Comparison of ENCODE assay signal across 19 cellular contexts in the genomic region with DNA sequence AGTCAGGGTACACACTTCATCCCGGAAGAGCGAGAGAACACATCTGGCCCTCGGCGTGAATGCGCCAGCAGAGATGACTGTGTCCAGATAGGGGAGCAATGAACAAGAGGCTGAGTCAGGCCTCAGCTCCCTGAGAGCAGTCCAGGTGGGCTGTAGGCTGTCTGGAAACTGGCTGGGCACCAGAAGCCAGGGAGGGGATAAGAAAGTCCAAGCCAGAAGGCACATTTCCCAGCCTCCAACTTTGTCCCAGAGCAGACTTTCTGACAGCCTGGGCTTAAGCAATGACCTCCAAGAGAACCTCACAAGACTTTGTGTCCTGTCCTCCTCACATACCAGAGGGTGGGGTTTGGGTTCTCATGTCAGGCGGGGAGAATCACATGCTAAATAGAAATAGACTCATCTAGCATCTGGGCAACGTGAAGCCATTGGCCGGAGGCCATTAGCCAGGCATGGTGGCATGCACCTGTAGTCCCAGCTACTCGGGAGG.
DNase-seq lines count a peak whose midpoint lies in the region; ATAC-seq and TF ChIP-seq lines count a peak whose summit lies in the region.
"Had no signal": no experiment of that assay in that cellular context is flagged by ENCODE, and none has a peak within 500 bp of the region (broad histone marks: within the 10 kb centered on the region; RNA-seq: fewer than 3 reads in every experiment).

No MANE protein-coding gene starts in this region.

- H3K9ac ChIP-seq in GM23248, result no peak overlapping the region

- H3K9me3 ChIP-seq in GM23248 (ENCODE audit: low read depth) (no peaks in the 10 kb centered on the region), gastrocnemius medialis (no peaks in the 10 kb centered on the region)
- H3K9me3 ChIP-seq: thoracic aorta had no signal

- H3K4me1 Mint-ChIP-seq in chondrocyte (ENCODE audit: low read depth), result peaks cover 42% of the 10 kb centered on the region
- H3K4me1 Mint-ChIP-seq: natural killer cell, T-helper 17 cell had no signal

- H3K4me3 ChIP-seq in GM23248, result no peak overlapping the region
- H3K4me3 ChIP-seq in gastrocnemius medialis, result no peak overlapping the region
- H3K4me3 ChIP-seq: thoracic aorta had no signal

- peak overlapping the region; percentile 57 for H3K27ac Mint-ChIP-seq in chondrocyte (ENCODE audit: unreplicated experiment)
- H3K27ac Mint-ChIP-seq: natural killer cell, T-helper 17 cell had no signal

- no peaks in the 10 kb centered on the region for H3K9me3 Mint-ChIP-seq in chondrocyte (ENCODE audit: low read depth)
- H3K9me3 Mint-ChIP-seq: natural killer cell had no signal

- no peaks in the 10 kb centered on the region for H3K27me3 ChIP-seq in GM23248 (replicated peaks; ENCODE audit: insufficient read depth)
- H3K27me3 ChIP-seq in gastrocnemius medialis, result no peaks in the 10 kb centered on the region

- no peaks in the 10 kb centered on the region for H3K9me2 ChIP-seq in GM23248 (ENCODE audit: insufficient read depth)

- no peaks in the 10 kb centered on the region for H3K36me3 ChIP-seq in GM23248 (ENCODE audit: low read depth)
- H3K36me3 ChIP-seq in gastrocnemius medialis, result no peaks in the 10 kb centered on the region
- H3K36me3 ChIP-seq: thoracic aorta had no signal

- no peaks in the 10 kb centered on the region for H3K36me3 Mint-ChIP-seq in chondrocyte (ENCODE audit: low read depth)
- H3K36me3 Mint-ChIP-seq: natural killer cell had no signal

- H2AFZ ChIP-seq in GM23248, result peak overlapping the region; percentile 58

- H3K79me2 ChIP-seq in GM23248 (ENCODE audit: insufficient read depth), result no peaks in the 10 kb centered on the region

- H3K4me3 Mint-ChIP-seq in chondrocyte (ENCODE audit: unreplicated experiment), result no peak overlapping the region
- H3K4me3 Mint-ChIP-seq: natural killer cell, T-helper 17 cell had no signal

- WGBS in GM23248 (ENCODE audit: low coverage in 1 of 2, low lambda C conversion rate in 2 of 2, missing lambda C conversion rate in 2 of 2), 2 experiments, result 15 to 18% methylated on average over 9 of the region's 9 CpGs

- H3K4me1 ChIP-seq in GM23248 (ENCODE audit: insufficient read depth), result peaks cover 39% of the 10 kb centered on the region
- peaks cover 17 to 38% of the 10 kb centered on the region in 2 donors for H3K4me1 ChIP-seq in gastrocnemius medialis

- ATAC-seq in left ventricle myocardium superior (peak; percentile 83), gastrocnemius medialis (peak; percentile 37 to 69), GM21786 (IDR thresholded peaks at IDR 0.05; ENCODE audit: unreplicated experiment) (no peak)
- ATAC-seq: natural killer cell, T-helper 17 cell had no signal

- TF ChIP-seq CTCF in chondrocyte (IDR thresholded peaks at IDR 0.05), result no peak
- TF ChIP-seq CTCF in gastrocnemius medialis (IDR thresholded peaks at IDR 0.05 in 4 of 5, conservative IDR thresholded peaks at IDR 0.05 in 1 of 5), result no peak

- DNase-seq in GM23248 (peak; percentile 90), chondrocyte (ENCODE audit: low spot score) (no peak), left ventricle myocardium superior (peak; percentile 52), gastrocnemius medialis (peak; percentile 54 to 75), islet precursor cell (no peak), cortex of kidney (lab: John Stamatoyannopoulos, UW) (no peak), posterior cingulate gyrus (no peak)
- DNase-seq: activated gamma-delta T cell treated with Interleukin-2 at 50 U/mL for 16 hours; H7; kidney glomerular epithelial cell; mesendoderm; natural killer cell; NCI-H526; SHP77; stimulated activated CD4-positive, alpha-beta T cell treated with anti-CD3 and anti-CD28 coated beads, Interleukin-15, amount 100 ng/mL, for 24 hours; T-helper 17 cell had no signal

- H3K27ac ChIP-seq in GM23248, result peak overlapping the region; percentile 63
- H3K27ac ChIP-seq in gastrocnemius medialis, result peak overlapping the region; percentile 92 to 95 (median 93)
- H3K27ac ChIP-seq: thoracic aorta, VCaP had no signal

- H3K27me3 Mint-ChIP-seq in chondrocyte (ENCODE audit: low read depth), result no peaks in the 10 kb centered on the region
- H3K27me3 Mint-ChIP-seq: T-helper 17 cell had no signal

- intact Hi-C loops in left ventricle myocardium superior (cut with micrococcal nuclease), result no loop called here
- intact Hi-C loops in gastrocnemius medialis (cut with DNase I; ENCODE audit: low total_unique reads), result loop anchor here (2.0 to 10.0 kb wide), 2 partner anchors 63 to 447 kb away; no protein-coding TSS in a partner anchor
- intact Hi-C loops in posterior cingulate gyrus (cut with DNase I), result no loop called here

- peaks cover 36% of the 10 kb centered on the region for H3F3A ChIP-seq in GM23248 (ENCODE audit: insufficient read depth)

- no peaks in the 10 kb centered on the region for H4K20me1 ChIP-seq in GM23248 (ENCODE audit: insufficient read depth)

- peak overlapping the region; percentile 23 for H3K4me2 ChIP-seq in GM23248 (ENCODE audit: unreplicated experiment)

- no peak for TF ChIP-seq POLR2A in gastrocnemius medialis (IDR thresholded peaks at IDR 0.05)

- in situ Hi-C loops in GM23248 (cut with MboI) (no loop called here), gastrocnemius medialis (cut with MboI; ENCODE audit: low sequenced_read_pairs in 4 of 4) (no loop called here)

Comparison
In these comparisons a context has a peak if more than half of its experiments do, and no peak if none do; other contexts are left out.
1. DNase-seq: peak in GM23248 (single experiment), left ventricle myocardium superior (single experiment) and gastrocnemius medialis (2 of 2); none in chondrocyte (single experiment), islet precursor cell (single experiment), cortex of kidney (single experiment) and posterior cingulate gyrus (0 of 10).